ENCODE assay signal across 30 cellular contexts in the genomic region with DNA sequence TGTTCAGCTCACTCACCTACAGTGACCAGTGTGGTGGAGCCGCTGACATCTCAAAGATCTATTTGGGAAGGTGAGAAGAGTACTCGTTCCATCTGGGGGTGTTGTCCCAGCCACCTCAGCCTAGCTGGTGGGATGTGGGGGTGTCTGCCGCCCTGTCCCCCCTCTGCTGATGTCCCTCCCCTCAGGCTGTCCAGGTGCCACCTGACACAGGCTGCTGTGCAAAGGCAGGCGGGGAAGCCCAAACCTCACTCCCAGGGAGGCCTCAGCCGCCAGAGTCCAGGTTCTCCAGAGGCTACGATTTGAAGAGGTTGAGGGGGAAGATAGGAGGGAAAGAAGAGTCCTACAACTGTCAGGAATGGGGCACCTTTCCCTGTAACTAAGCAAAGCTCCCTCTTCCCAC.
"Had no signal": no experiment of that assay in that cellular context is flagged by ENCODE, and none has a peak within 500 bp of the region (broad histone marks: within the 10 kb centered on the region; RNA-seq: fewer than 3 reads in every experiment).

No MANE protein-coding gene starts in this region.

- H3K9ac ChIP-seq: neural progenitor cell had no signal

- DNase-seq: heart right ventricle; kidney glomerular epithelial cell; left colon; left lung; lower lobe of right lung; mammary epithelial cell; mesenchymal stem cell; naive thymus-derived CD8-positive, alpha-beta T cell; pancreas; posterior cingulate gyrus; retina; right cardiac atrium; stimulated activated CD4-positive, alpha-beta T cell treated with anti-CD3 and anti-CD28 coated beads, Interleukin-12 subunit alpha, Interleukin-12 subunit beta, amount 100 ng/mL, for 4 hours; stimulated activated CD4-positive, alpha-beta T cell treated with anti-CD3 and anti-CD28 coated beads, Interleukin-15, amount 100 ng/mL, for 24 hours; stimulated activated CD4-positive, alpha-beta T cell treated with anti-CD3 and anti-CD28 coated beads, Interleukin-2, amount 100 ng/mL, for 24 hours; stimulated activated CD4-positive, alpha-beta T cell treated with anti-CD3 and anti-CD28 coated beads, Interleukin-4, amount 100 ng/mL, for 1 hour; stimulated activated CD8-positive, alpha-beta memory T cell treated with anti-CD3 and anti-CD28 coated beads, Interleukin-4, amount 100 ng/mL, for 48 hours; stimulated activated naive CD4-positive, alpha-beta T cell treated with Interleukin-2 at 50 U/mL for 16 hours; stimulated activated naive CD8-positive, alpha-beta T cell treated with anti-CD3 and anti-CD28 coated beads, Interleukin-15, amount 100 ng/mL, for 72 hours; substantia nigra had no signal

- H3K4me2 ChIP-seq: hepatocyte, neural progenitor cell had no signal

- H3K36me3 ChIP-seq: heart right ventricle, left lung, lower lobe of right lung, neural progenitor cell, pancreas, prostate gland, tibial nerve, vagina had no signal

- H3K27ac Mint-ChIP-seq: naive thymus-derived CD8-positive, alpha-beta T cell; nephron; neural progenitor cell; stimulated activated memory B cell treated with anti-CD40 and anti-IgM and Interleukin-4, amounts not matched to agents 10 μg/mL and 1 μg/mL and 100 μg/mL, for 72 hours; stimulated activated naive CD8-positive, alpha-beta T cell treated with anti-CD3 and anti-CD28 coated beads, Interleukin-15, amount 100 ng/mL, for 72 hours; type B pancreatic cell had no signal

- H3K4me1 ChIP-seq: left lung, lower lobe of right lung, neural progenitor cell, pancreas, prostate gland, tibial nerve, vagina had no signal

- H3K79me2 ChIP-seq: hepatocyte had no signal

- H3K9me3 Mint-ChIP-seq: stimulated activated naive CD8-positive, alpha-beta T cell treated with anti-CD3 and anti-CD28 coated beads, Interleukin-15, amount 100 ng/mL, for 72 hours; type B pancreatic cell had no signal

- H2AFZ ChIP-seq: hepatocyte, neural progenitor cell had no signal

- ATAC-seq: heart right ventricle; left colon; left lung; lower lobe of right lung; naive thymus-derived CD8-positive, alpha-beta T cell; pancreas; right cardiac atrium; sciatic nerve; stimulated activated memory B cell treated with anti-CD40 and anti-IgM and Interleukin-4, amounts not matched to agents 10 μg/mL and 1 μg/mL and 100 μg/mL, for 72 hours; stimulated activated naive CD8-positive, alpha-beta T cell treated with anti-CD3 and anti-CD28 coated beads, Interleukin-15, amount 100 ng/mL, for 72 hours had no signal

- H3K27me3 ChIP-seq: hepatocyte, left lung, pancreas, tibial nerve, vagina had no signal

- H3K9me3 ChIP-seq: left lung, lower lobe of right lung, pancreas, prostate gland, tibial nerve, vagina had no signal

- H3K4me3 Mint-ChIP-seq: naive thymus-derived CD8-positive, alpha-beta T cell; nephron; neural progenitor cell; stimulated activated memory B cell treated with anti-CD40 and anti-IgM and Interleukin-4, amounts not matched to agents 10 μg/mL and 1 μg/mL and 100 μg/mL, for 72 hours; stimulated activated naive CD8-positive, alpha-beta T cell treated with anti-CD3 and anti-CD28 coated beads, Interleukin-15, amount 100 ng/mL, for 72 hours; type B pancreatic cell had no signal

- H3K4me3 ChIP-seq: heart right ventricle, hepatocyte, left lung, lower lobe of right lung, neural progenitor cell, pancreas, prostate gland, skin epidermis, tibial nerve, vagina had no signal

- H3K4me1 Mint-ChIP-seq: nephron; neural progenitor cell; stimulated activated memory B cell treated with anti-CD40 and anti-IgM and Interleukin-4, amounts not matched to agents 10 μg/mL and 1 μg/mL and 100 μg/mL, for 72 hours; stimulated activated naive CD8-positive, alpha-beta T cell treated with anti-CD3 and anti-CD28 coated beads, Interleukin-15, amount 100 ng/mL, for 72 hours had no signal

- H3K27ac ChIP-seq: heart right ventricle, hepatocyte, left lung, lower lobe of right lung, neural progenitor cell, pancreas, prostate gland, skin epidermis, tibial nerve, vagina had no signal

- H3K36me3 Mint-ChIP-seq: neural progenitor cell; stimulated activated memory B cell treated with anti-CD40 and anti-IgM and Interleukin-4, amounts not matched to agents 10 μg/mL and 1 μg/mL and 100 μg/mL, for 72 hours; type B pancreatic cell had no signal
